Comparison of ENCODE assay signal across 8 cellular contexts in the genomic region with DNA sequence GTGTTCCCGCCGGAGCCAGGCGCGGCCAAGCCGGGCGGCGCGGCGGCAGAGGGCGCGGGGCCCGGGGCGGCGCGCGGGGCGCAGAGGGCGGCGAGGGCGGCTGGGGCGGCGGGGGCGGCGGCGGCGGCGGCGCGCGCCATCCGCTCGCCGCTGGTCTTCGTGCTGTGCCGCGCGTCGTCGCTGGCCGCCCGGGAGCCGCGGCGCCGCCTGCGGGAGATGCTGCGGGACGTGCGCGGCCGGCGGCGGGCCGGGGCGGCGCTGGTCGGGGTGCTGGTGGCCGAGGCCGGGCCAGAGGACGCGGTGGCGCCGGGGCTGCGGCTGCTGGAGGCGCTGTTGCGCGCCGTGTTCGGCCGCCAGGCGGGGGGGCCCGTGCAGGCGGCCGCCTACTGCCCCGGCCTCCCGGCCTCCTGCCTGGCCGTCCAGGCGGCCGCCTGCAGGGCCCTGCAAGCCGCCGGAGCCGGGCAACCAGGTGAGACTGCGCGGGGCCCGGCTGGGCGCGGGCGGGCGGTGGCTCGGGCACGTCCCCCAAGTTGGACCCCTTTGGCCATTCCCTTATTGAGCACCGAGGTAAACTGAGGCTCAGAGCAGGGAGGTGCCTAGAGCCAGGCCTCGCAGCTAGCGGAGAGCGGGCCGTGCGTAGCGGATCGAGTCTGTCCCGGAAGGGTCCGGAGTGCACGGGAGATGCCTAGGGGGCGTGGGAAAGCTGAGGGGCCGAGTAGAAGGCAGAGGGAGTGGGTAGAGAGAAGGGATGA. TPM values are rescaled to one million over a fixed set of nuclear protein-coding genes. Genes with fewer than 3 reads are reported as not detected.
DNase-seq lines count a peak whose midpoint lies in the region; ATAC-seq and TF ChIP-seq lines count a peak whose summit lies in the region.

No MANE protein-coding gene starts in this region.

- CTCF ChIA-PET in GM10248 (lab: Yijun Ruan, JAX), result interaction anchor here (1.1 to 7.7 kb wide), 3 partner anchors 14 to 144 kb away, joined by 3 to 58 read pairs (median 4); no protein-coding TSS in a partner anchor

- H4K12ac ChIP-seq in trophoblast cell (ENCODE audit: low read depth, low read length), result peak overlapping the region; percentile 54

- peak overlapping the region; percentile 79 for H2AFZ ChIP-seq in trophoblast cell (ENCODE audit: insufficient read depth, low read length, poor library complexity)

- TF ChIP-seq CTCF in GM10248 (IDR thresholded peaks at IDR 0.05; ENCODE audit: control extremely low read depth, extremely low read depth, low read depth, missing control alignments) (peak; percentile 34), foreskin keratinocyte (conservative IDR thresholded peaks at IDR 0.05) (no peak)

- H2BK5ac ChIP-seq in trophoblast cell (ENCODE audit: low read depth, low read length, poor library complexity), result no peak overlapping the region

- H3K79me1 ChIP-seq in trophoblast cell (ENCODE audit: low read length), result peaks cover 8% of the 10 kb centered on the region

- H3K36me3 ChIP-seq in NT2/D1 (ENCODE audit: insufficient read depth, insufficient read length, low read length), result peaks cover 11% of the 10 kb centered on the region
- H3K36me3 ChIP-seq in trophoblast cell (ENCODE audit: control insufficient read depth in 1 of 2, insufficient read depth in 2 of 2, low read length in 2 of 2), result peaks cover 0 to 2% of the 10 kb centered on the region in 2 experiments

- H3K4me3 ChIP-seq in NT2/D1 (ENCODE audit: insufficient read length, low read depth) (peak overlapping the region; percentile 61), trophoblast cell (ENCODE audit: low read depth, low read length) (peak overlapping the region; percentile 72)

- ATAC-seq in foreskin keratinocyte (peak; percentile 42), GM19395 (IDR thresholded peaks at IDR 0.05; ENCODE audit: unreplicated experiment) (no peak), HG03565 (IDR thresholded peaks at IDR 0.05; ENCODE audit: unreplicated experiment) (no peak), HG03571 (IDR thresholded peaks at IDR 0.05; ENCODE audit: unreplicated experiment) (no peak)

- peak overlapping the region; percentile 83 for H3K9ac ChIP-seq in NT2/D1 (ENCODE audit: insufficient read length, low read depth)
- H3K9ac ChIP-seq in trophoblast cell (ENCODE audit: low read length), result peak overlapping the region; percentile 18

- H3K4me2 ChIP-seq in trophoblast cell (ENCODE audit: low read length), result peak overlapping the region; percentile 76

- H3K14ac ChIP-seq in trophoblast cell (ENCODE audit: low read length), result peak overlapping the region; percentile 96

- H3K9me3 ChIP-seq in NT2/D1 (ENCODE audit: insufficient read depth, low read length) (no peaks in the 10 kb centered on the region), trophoblast cell (ENCODE audit: insufficient read depth, low read depth, low read length) (peaks cover 1% of the 10 kb centered on the region)

- peaks cover 4% of the 10 kb centered on the region for H3K79me2 ChIP-seq in trophoblast cell (ENCODE audit: control insufficient read depth, insufficient read depth, low read length, poor library complexity)

- H2AK5ac ChIP-seq in trophoblast cell (ENCODE audit: low read length), result no peak overlapping the region

- H3K23ac ChIP-seq in trophoblast cell (ENCODE audit: low read length), result no peak overlapping the region

- H3K18ac ChIP-seq in trophoblast cell (ENCODE audit: low read length), result peak overlapping the region; percentile 97

- H3K27ac ChIP-seq in foreskin keratinocyte (no peak overlapping the region), trophoblast cell (ENCODE audit: low read depth, low read length) (peak overlapping the region; percentile 23)

- peak overlapping the region; percentile 91 for H4K8ac ChIP-seq in trophoblast cell (ENCODE audit: low read depth, low read length)

- POLR2A ChIA-PET in GM10248 (lab: Yijun Ruan, JAX), result no interaction called here

- peaks cover 2% of the 10 kb centered on the region for H3K4me1 ChIP-seq in NT2/D1 (ENCODE audit: insufficient read depth, insufficient read length)
- H3K4me1 ChIP-seq in foreskin keratinocyte, result no peaks in the 10 kb centered on the region
- peaks cover 8% of the 10 kb centered on the region in 2 experiments for H3K4me1 ChIP-seq in trophoblast cell (ENCODE audit: control insufficient read depth in 1 of 2, insufficient read depth in 2 of 2, low read length in 2 of 2)

- peaks cover 27% of the 10 kb centered on the region for H3K27me3 ChIP-seq in NT2/D1 (ENCODE audit: insufficient read depth, insufficient read length)
- H3K27me3 ChIP-seq in foreskin keratinocyte, result peaks cover 83% of the 10 kb centered on the region
- H3K27me3 ChIP-seq in trophoblast cell (ENCODE audit: insufficient read depth, low read length), result peaks cover 14% of the 10 kb centered on the region

- peak overlapping the region; percentile 74 for H4K91ac ChIP-seq in trophoblast cell (ENCODE audit: low read depth, low read length)

- no CpG with 5 or more reads among the region's 104 CpGs for WGBS in trophoblast cell (ENCODE audit: extremely low coverage, insufficient coverage, insufficient read length)

- H3K4ac ChIP-seq in trophoblast cell (ENCODE audit: low read depth, low read length), result peak overlapping the region; percentile 91

- H2BK120ac ChIP-seq in trophoblast cell (ENCODE audit: insufficient read depth, low read length, poor library complexity), result peak overlapping the region; percentile 72

- H2BK12ac ChIP-seq in trophoblast cell (ENCODE audit: low read length), result no peak overlapping the region

- DNase-seq in GM10248 (ENCODE audit: extremely low spot score) (peak; percentile 51), NT2/D1 (ENCODE audit: low read depth, low spot score) (no peak), foreskin keratinocyte (no peak), trophoblast cell (peak; percentile 42 to 60), KG1 (lab: John Stamatoyannopoulos, UW) (no peak)

RNA-seq across cellular contexts. Expression of a gene that starts 0.6 kb away (rescaled TPM):
- not detected in 2 replicates for total RNA-seq in foreskin keratinocyte
- polyA plus RNA-seq in foreskin keratinocyte, result not detected in 2 replicates
- polyA plus RNA-seq in trophoblast cell (2013), result 64.8 and 69.7 TPM in 2 replicates

RNA-seq across cellular contexts. Expression of a gene that starts 18.8 kb away (rescaled TPM):
- 161 and 174 TPM in 2 replicates for total RNA-seq in foreskin keratinocyte
- 146 and 166 TPM in 2 replicates for polyA plus RNA-seq in foreskin keratinocyte
- polyA plus RNA-seq in trophoblast cell (2013), result 148 and 153 TPM in 2 replicates

RNA-seq across cellular contexts. Expression of a gene that starts 42.0 kb away (rescaled TPM):
- total RNA-seq in foreskin keratinocyte, result not detected in 2 replicates
- not detected in 2 replicates for polyA plus RNA-seq in foreskin keratinocyte
- polyA plus RNA-seq in trophoblast cell (2013), result 0.31 and 0.37 TPM in 2 replicates

Comparison
In these comparisons a context has a peak if more than half of its experiments do, and no peak if none do; other contexts are left out.
1. DNase-seq: peak in GM10248 (single experiment) and trophoblast cell (2 of 2); none in NT2/D1 (single experiment), foreskin keratinocyte (0 of 2) and KG1 (single experiment).